In genomic region chr18:70321616-70322015, GRCh38 we compare ENCODE assay signal across 20 cellular contexts.
"Had no signal": no experiment of that assay in that cellular context is flagged by ENCODE, and none has a peak within 500 bp of the region (broad histone marks: within the 10 kb centered on the region; RNA-seq: fewer than 3 reads in every experiment).

No MANE protein-coding gene starts in this region.

- H3K4me1 ChIP-seq: left lung, upper lobe of left lung had no signal

- H3K27ac ChIP-seq: gastrocnemius medialis, hepatocyte, left lung, skin epidermis, stomach, upper lobe of left lung, vagina, VCaP had no signal

- DNase-seq: activated CD4-positive, alpha-beta T cell treated with anti-CD3 and anti-CD28 coated beads for 48 hours; activated CD4-positive, alpha-beta T cell treated with anti-CD3 and anti-CD28 coated beads, Interleukin-2, amount 50 U/mL, for 48 hours; activated CD8-positive, alpha-beta memory T cell treated with anti-CD3 and anti-CD28 coated beads for 24 hours; activated effector memory CD4-positive, alpha-beta T cell treated with Interleukin-2 at 50 U/mL for 16 hours; activated naive CD4-positive, alpha-beta T cell treated with Interleukin-2 at 50 U/mL for 16 hours; anterior cingulate cortex; endodermal cell; gastrocnemius medialis; immature natural killer cell; left lung; stimulated activated CD4-positive, alpha-beta T cell treated with anti-CD3 and anti-CD28 coated beads, Interleukin-1b, Interleukin-23, amount 100 ng/mL, for 48 hours; stimulated activated CD4-positive, alpha-beta T cell treated with anti-CD3 and anti-CD28 coated beads, Interleukin-4, amount 100 ng/mL, for 4 hours; stimulated activated CD8-positive, alpha-beta memory T cell treated with anti-CD3 and anti-CD28 coated beads, Interleukin-4, amount 100 ng/mL, for 48 hours; stomach; thyroid gland; upper lobe of left lung had no signal

- H3K27me3 ChIP-seq: gastrocnemius medialis, hepatocyte, left lung, stomach, thyroid gland, upper lobe of left lung, vagina had no signal

- H3K4me3 ChIP-seq: gastrocnemius medialis, hepatocyte, left lung, skin epidermis, stomach, thyroid gland, upper lobe of left lung, vagina had no signal

- H3K9me3 ChIP-seq: gastrocnemius medialis, left lung, stomach, thyroid gland, upper lobe of left lung, vagina had no signal
